28 cellular contexts compared by ENCODE assay signal in genomic region chr1:20137604-20138003, GRCh38. TPM values are rescaled to one million over a fixed set of nuclear protein-coding genes. Genes with fewer than 3 reads are reported as not detected.
"Had no signal": no experiment of that assay in that cellular context is flagged by ENCODE, and none has a peak within 500 bp of the region (broad histone marks: within the 10 kb centered on the region; RNA-seq: fewer than 3 reads in every experiment).

No MANE protein-coding gene starts in this region.

- H3K27me3 ChIP-seq: tibial nerve had no signal

- H3K4me3 ChIP-seq: lung, prostate gland, skin epidermis, tibial nerve had no signal

- ATAC-seq: activated T-cell treated with anti-CD3 and anti-CD28 coated beads, Interleukin-2, amount 50 U/mL, for 4 hours; left lobe of liver; naive thymus-derived CD8-positive, alpha-beta T cell; right cardiac atrium; stimulated activated effector memory CD8-positive, alpha-beta T cell treated with anti-CD3 and anti-CD28 coated beads, Interleukin-12 subunit alpha, Interleukin-12 subunit beta, amount 100 ng/mL, for 72 hours; stimulated activated naive CD8-positive, alpha-beta T cell treated with anti-CD3 and anti-CD28 coated beads, Interleukin-15, amount 100 ng/mL, for 72 hours; T-cell had no signal

- H3K9me3 ChIP-seq: prostate gland, tibial nerve had no signal

- DNase-seq: activated CD8-positive, alpha-beta memory T cell treated with anti-CD3 and anti-CD28 coated beads, Interleukin-2, amount 50 U/mL, for 48 hours; activated naive CD4-positive, alpha-beta T cell treated with anti-CD3 and anti-CD28 coated beads for 36 hours; activated T-cell treated with anti-CD3 and anti-CD28 coated beads, Interleukin-2, amount 50 U/mL, for 4 hours; amygdala; effector CD4-positive, alpha-beta T cell; erythroblast; foreskin melanocyte; glutamatergic neuron; hypothalamus; islet precursor cell; naive thymus-derived CD8-positive, alpha-beta T cell; right cardiac atrium; stimulated activated CD4-positive, alpha-beta T cell treated with anti-CD3 and anti-CD28 coated beads, Interleukin-2, amount 100 ng/mL, for 24 hours; stimulated activated naive CD8-positive, alpha-beta T cell treated with anti-CD3 and anti-CD28 coated beads, Interleukin-15, amount 100 ng/mL, for 72 hours; T-cell had no signal

- H3K4me1 ChIP-seq: tibial nerve had no signal

- H3K27ac ChIP-seq: prostate gland, tibial nerve had no signal

- H3K36me3 ChIP-seq: prostate gland, tibial nerve had no signal

- FAIRE-seq: TTC549 had no signal

RNA-seq across cellular contexts. Expression of gene PLA2G2F, which starts 1.5 kb away (rescaled TPM):
- total RNA-seq: activated CD8-positive, alpha-beta memory T cell treated with anti-CD3 and anti-CD28 coated beads for 36 hours; activated naive CD4-positive, alpha-beta T cell treated with anti-CD3 and anti-CD28 coated beads for 36 hours; activated T-cell treated with anti-CD3 and anti-CD28 coated beads, Interleukin-2, amount 50 U/mL, for 4 hours; activated T-helper 2 cell treated with anti-CD3 and anti-CD28 coated beads, Interferon-gamma antibody, Interleukin-2, Interleukin-4, amounts not matched to agents 10 μg/mL and 5 μg/mL and 100 μg/mL, durations not matched to agents 14 hours and 24 hours and 36 hours; cerebellum; left lobe of liver; lung; mesenteric fat pad; naive thymus-derived CD8-positive, alpha-beta T cell; osteoblast; right cardiac atrium; T-cell; tibial nerve had no signal
- polyA plus RNA-seq: lung; naive thymus-derived CD8-positive, alpha-beta T cell; right cardiac atrium had no signal

RNA-seq across cellular contexts. Expression of gene PLA2G2D, which starts 18.3 kb away (rescaled TPM):
- total RNA-seq: activated CD8-positive, alpha-beta memory T cell treated with anti-CD3 and anti-CD28 coated beads for 36 hours; activated T-cell treated with anti-CD3 and anti-CD28 coated beads, Interleukin-2, amount 50 U/mL, for 4 hours; cerebellum; left lobe of liver; mesenteric fat pad; naive thymus-derived CD8-positive, alpha-beta T cell; osteoblast; prostate gland; right cardiac atrium; T-cell; tibial nerve; urinary bladder had no signal
- polyA plus RNA-seq: naive thymus-derived CD8-positive, alpha-beta T cell; right cardiac atrium; urinary bladder had no signal

RNA-seq across cellular contexts. Expression of gene UBXN10, which starts 48.3 kb away (rescaled TPM):
- total RNA-seq: naive thymus-derived CD8-positive, alpha-beta T cell had no signal

RNA-seq across cellular contexts. Expression of gene PLA2G2C, which starts 48.7 kb away (rescaled TPM):
- total RNA-seq: activated T-cell treated with anti-CD3 and anti-CD28 coated beads, Interleukin-2, amount 50 U/mL, for 4 hours; cerebellum; left lobe of liver; naive thymus-derived CD8-positive, alpha-beta T cell; osteoblast; tibial nerve; urinary bladder had no signal
- polyA plus RNA-seq: lung; naive thymus-derived CD8-positive, alpha-beta T cell; urinary bladder had no signal
